1 cellular context compared by ENCODE assay signal in the genomic region with DNA sequence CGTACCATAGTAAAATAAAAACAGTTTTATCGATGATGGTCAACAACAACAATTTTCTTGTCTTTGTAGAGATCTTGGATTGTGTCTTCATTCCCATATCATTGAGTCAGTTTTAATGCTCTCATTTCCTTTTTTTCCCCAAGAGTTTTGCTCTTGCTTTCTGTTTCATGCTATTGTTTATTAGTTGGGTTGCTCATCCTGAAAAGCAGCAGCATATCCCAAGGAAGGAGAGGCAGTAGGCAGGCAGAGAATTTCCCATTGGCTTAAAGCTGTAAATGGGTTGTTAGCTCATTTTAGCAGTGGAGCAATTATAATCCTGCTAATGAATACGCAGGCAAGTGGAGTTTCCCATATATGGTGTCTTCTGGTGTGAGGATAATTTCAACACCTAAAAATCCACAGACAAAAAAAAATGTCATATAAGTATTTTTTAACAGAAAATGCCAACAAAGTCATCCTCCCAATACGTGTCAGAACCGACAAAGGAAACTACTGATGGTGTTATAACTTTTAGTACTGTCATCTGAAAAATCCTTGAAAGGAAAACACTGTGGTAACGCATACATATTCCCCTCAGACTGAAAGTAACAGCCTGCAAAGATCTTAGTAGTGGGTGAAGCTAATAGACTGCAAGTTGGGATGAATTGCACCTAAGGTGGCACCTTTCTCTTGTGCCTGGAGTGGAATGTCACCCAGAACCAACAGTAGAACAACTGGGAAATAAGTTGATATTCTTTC.
TF ChIP-seq lines count a peak whose summit lies in the region.

No MANE protein-coding gene starts in this region.

TF ChIP-seq in SK-N-SH, 30 proteins besides CTCF, POLR2A, EP300 and RAD21 (continued from another document):
- no peak for TF ChIP-seq IRF3 (IDR thresholded peaks at IDR 0.05; ENCODE audit: low read depth, low read length)
- no peak for TF ChIP-seq SMC3 (IDR thresholded peaks at IDR 0.05; ENCODE audit: low read depth, low read length)
